Comparison of ENCODE assay signal across 8 cellular contexts in genomic region chr22:19177164-19178064, GRCh38. TPM values are rescaled to one million over a fixed set of nuclear protein-coding genes. Genes with fewer than 3 reads are reported as not detected.
A peak's percentile ranks its signal among the peaks of the same experiment; 100 is the strongest.
DNase-seq lines count a peak whose midpoint lies in the region; ATAC-seq and TF ChIP-seq lines count a peak whose summit lies in the region.
"Had no signal": no experiment of that assay in that cellular context is flagged by ENCODE, and none has a peak within 500 bp of the region (broad histone marks: within the 10 kb centered on the region; RNA-seq: fewer than 3 reads in every experiment).

No MANE protein-coding gene starts in this region.

- no peaks in the 10 kb centered on the region for H3K27me3 ChIP-seq in iPS DF 6.9 (ENCODE audit: control insufficient read depth, insufficient read depth, low read length)

- H3K4me1 Mint-ChIP-seq in WTC11 = peaks cover 40% of the 10 kb centered on the region
- peaks cover 47% of the 10 kb centered on the region for H3K4me1 Mint-ChIP-seq in stimulated activated effector memory CD8-positive, alpha-beta T cell treated with anti-CD3 and anti-CD28 coated beads, Interleukin-12 subunit alpha, Interleukin-12 subunit beta, amount 100 ng/mL, for 72 hours

- no peaks in the 10 kb centered on the region for H3K9me3 ChIP-seq in iPS DF 6.9 (ENCODE audit: control insufficient read depth, insufficient read depth, low read length)

- DNase-seq in HFF-Myc (ENCODE audit: extremely low read depth, low read depth) = no peak
- DNase-seq in WTC11 (ENCODE audit: low spot score) = peak; percentile 39
- DNase-seq in iPS DF 6.9 (ENCODE audit: low read depth, low spot score) = no peak
- DNase-seq in stimulated activated effector memory CD8-positive, alpha-beta T cell treated with anti-CD3 and anti-CD28 coated beads, Interleukin-12 subunit alpha, Interleukin-12 subunit beta, amount 100 ng/mL, for 72 hours (ENCODE audit: low spot score in 2 of 2) = no peak
- DNase-seq in stimulated activated CD4-positive, alpha-beta T cell treated with anti-CD3 and anti-CD28 coated beads, Interleukin-4, amount 100 ng/mL, for 1 hour = no peak
- no peak for DNase-seq in activated CD4-positive, CD25-positive, alpha-beta regulatory T cell treated with anti-CD3 and anti-CD28 coated beads, Interleukin-2, amount 50 U/mL, for 72 hours

- H3K36me3 Mint-ChIP-seq in WTC11 = no peaks in the 10 kb centered on the region; the same call in 1 of the 2 replicates
- peaks cover 8% of the 10 kb centered on the region for H3K36me3 Mint-ChIP-seq in stimulated activated effector memory CD8-positive, alpha-beta T cell treated with anti-CD3 and anti-CD28 coated beads, Interleukin-12 subunit alpha, Interleukin-12 subunit beta, amount 100 ng/mL, for 72 hours

- ATAC-seq in WTC11 (no peak), HG03565 (IDR thresholded peaks at IDR 0.05; ENCODE audit: unreplicated experiment) (no peak)
- ATAC-seq in stimulated activated effector memory CD8-positive, alpha-beta T cell treated with anti-CD3 and anti-CD28 coated beads, Interleukin-12 subunit alpha, Interleukin-12 subunit beta, amount 100 ng/mL, for 72 hours = no peak

- no peak overlapping the region for H3K27ac ChIP-seq in iPS DF 6.9 (ENCODE audit: low read length)

- H3K4me3 Mint-ChIP-seq in WTC11 = peak overlapping the region; percentile 74
- H3K4me3 Mint-ChIP-seq in stimulated activated effector memory CD8-positive, alpha-beta T cell treated with anti-CD3 and anti-CD28 coated beads, Interleukin-12 subunit alpha, Interleukin-12 subunit beta, amount 100 ng/mL, for 72 hours = peak overlapping the region; percentile 66

- no peaks in the 10 kb centered on the region; the same call in 1 of the 2 replicates for H3K27me3 Mint-ChIP-seq in WTC11 (ENCODE audit: low read depth)

- CTCF ChIA-PET in WTC11 (lab: Charles Lee) = interaction anchor here (0.8 to 2.9 kb wide), 6 partner anchors 30 to 162 kb away, joined by 3 to 22 read pairs (median 10); partner anchors contain the start of genes DGCR2 and ESS2

- no peaks in the 10 kb centered on the region for H3K9me3 Mint-ChIP-seq in WTC11
- no peaks in the 10 kb centered on the region for H3K9me3 Mint-ChIP-seq in stimulated activated effector memory CD8-positive, alpha-beta T cell treated with anti-CD3 and anti-CD28 coated beads, Interleukin-12 subunit alpha, Interleukin-12 subunit beta, amount 100 ng/mL, for 72 hours

- H3K4me3 ChIP-seq in HFF-Myc (replicated peaks; ENCODE audit: low read depth, low read length) = peak overlapping the region; percentile 71
- peak overlapping the region; percentile 69 for H3K4me3 ChIP-seq in iPS DF 6.9 (ENCODE audit: low read length)

- POLR2A ChIA-PET in WTC11 (lab: Charles Lee) = interaction anchor here (0.9 kb wide), 1 partner anchor 33 kb away, joined by 3 read pairs; the partner anchor contains the start of gene ESS2

- H3K4me1 ChIP-seq in iPS DF 6.9 (ENCODE audit: control insufficient read depth, insufficient read depth, low read length) = peaks cover 11% of the 10 kb centered on the region

- H3K36me3 ChIP-seq in iPS DF 6.9 (ENCODE audit: control insufficient read depth, insufficient read depth, low read length) = peaks cover 11% of the 10 kb centered on the region

- no peak overlapping the region for H3K27ac Mint-ChIP-seq in WTC11
- H3K27ac Mint-ChIP-seq in stimulated activated effector memory CD8-positive, alpha-beta T cell treated with anti-CD3 and anti-CD28 coated beads, Interleukin-12 subunit alpha, Interleukin-12 subunit beta, amount 100 ng/mL, for 72 hours = no peak overlapping the region

- TF ChIP-seq CTCF in HFF-Myc (IDR thresholded peaks at IDR 0.05; ENCODE audit: low read depth, low read length, missing control alignments) = no peak
- TF ChIP-seq CTCF in WTC11 (IDR thresholded peaks at IDR 0.05) = no peak

- WGBS in iPS DF 6.9 (ENCODE audit: insufficient coverage, insufficient read length) = no CpG with 5 or more reads among the region's 55 CpGs

TF ChIP-seq in WTC11, 78 proteins besides CTCF, POLR2A, EP300 and RAD21:
- TF ChIP-seq MYBL2 (CRISPR knock-in tag; IDR thresholded peaks at IDR 0.05) (no peak), ZNF219 (CRISPR knock-in tag; IDR thresholded peaks at IDR 0.05; ENCODE audit: borderline replicate concordance) (no peak)

RNA-seq across cellular contexts. Expression of gene SLC25A1, which starts 1.1 kb away (rescaled TPM):
- 201 to 213 TPM (median 204 TPM) in 3 replicates for total RNA-seq in WTC11 (2021)

RNA-seq across cellular contexts. Expression of gene GSC2, which starts 27.3 kb away (rescaled TPM):
- 0.44 to 0.68 TPM in 2 of 3 replicates, not detected in the other for total RNA-seq in WTC11 (2021)
- total RNA-seq: myocyte had no signal

RNA-seq across cellular contexts. Expression of gene ESS2, which starts 33.0 kb away (rescaled TPM):
- 18.0 to 19.3 TPM (median 18.3 TPM) in 3 replicates for total RNA-seq in WTC11 (2021)

RNA-seq across cellular contexts. Expression of gene TSSK2, which starts 46.3 kb away (rescaled TPM):
- total RNA-seq in WTC11 (2021) = not detected in 3 replicates
- total RNA-seq: myocyte had no signal

RNA-seq across cellular contexts. Expression of gene DGCR2, which starts 55.2 kb away (rescaled TPM):
- 56.8 to 64.2 TPM (median 60.3 TPM) in 3 replicates for total RNA-seq in WTC11 (2021)
